ENCODE assay signal across 17 cellular contexts in the genomic region with DNA sequence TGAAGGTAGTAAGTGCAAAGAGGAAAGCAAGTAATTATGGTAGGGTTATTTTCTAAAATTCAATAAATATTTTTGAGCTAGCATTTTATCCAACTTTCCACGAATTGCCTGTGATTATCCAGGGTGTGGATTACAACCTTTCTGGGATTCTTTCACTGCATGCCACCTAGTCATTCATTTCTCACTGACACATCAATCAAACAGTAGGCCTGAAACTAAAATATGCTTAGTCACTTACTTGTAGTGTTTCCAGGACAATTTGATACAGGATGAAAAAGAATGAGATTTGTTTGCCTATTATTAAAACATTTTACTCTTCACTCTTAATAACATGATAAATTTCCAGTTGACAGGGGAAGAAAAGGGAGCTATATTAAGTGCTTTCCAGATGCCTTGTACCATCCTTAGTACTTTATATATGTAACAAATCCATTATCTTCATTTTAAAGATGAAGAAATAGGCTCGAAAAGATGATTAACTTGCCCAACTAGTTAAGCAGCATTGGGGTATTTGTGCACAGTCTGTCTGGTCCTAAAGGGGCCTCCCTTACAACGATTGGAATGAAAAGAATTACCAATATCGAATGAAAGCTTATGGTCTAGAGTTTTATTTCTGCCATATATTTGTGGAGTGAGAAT.
DNase-seq lines count a peak whose midpoint lies in the region; ATAC-seq and TF ChIP-seq lines count a peak whose summit lies in the region.
"Had no signal": no experiment of that assay in that cellular context is flagged by ENCODE, and none has a peak within 500 bp of the region (broad histone marks: within the 10 kb centered on the region; RNA-seq: fewer than 3 reads in every experiment).

No MANE protein-coding gene starts in this region.

- ATAC-seq in HG03460 (IDR thresholded peaks at IDR 0.05; ENCODE audit: unreplicated experiment) (no peak), GM21717 (IDR thresholded peaks at IDR 0.05; ENCODE audit: unreplicated experiment) (no peak)
- ATAC-seq: activated naive CD4-positive, alpha-beta T cell treated with anti-CD3 and anti-CD28 coated beads, Interleukin-2, amount 50 U/mL, for 72 hours; stimulated activated naive CD8-positive, alpha-beta T cell treated with anti-CD3 and anti-CD28 coated beads, Interleukin-15, amount 100 ng/mL, for 72 hours had no signal

- H3K4me3 ChIP-seq in Caco-2 (ENCODE audit: low read depth, low read length), result no peak overlapping the region
- H3K4me3 ChIP-seq in HUES6 (ENCODE audit: low read depth, low read length), result no peak overlapping the region
- no peak overlapping the region; a peak in 1 of 4 replicates for H3K4me3 ChIP-seq in SK-N-SH (ENCODE audit: low read depth in 2 of 2, low read length in 1 of 2)
- H3K4me3 ChIP-seq: left ventricle myocardium inferior had no signal

- peaks cover 19% of the 10 kb centered on the region for H3K4me1 Mint-ChIP-seq in Caco-2 (ENCODE audit: low read depth, unreplicated experiment)
- H3K4me1 Mint-ChIP-seq: stimulated activated naive CD8-positive, alpha-beta T cell treated with anti-CD3 and anti-CD28 coated beads, Interleukin-15, amount 100 ng/mL, for 72 hours had no signal

- peak overlapping the region; percentile 56 for H3K27ac Mint-ChIP-seq in Caco-2 (ENCODE audit: unreplicated experiment)

- POLR2A ChIA-PET in Caco-2 (lab: Charles Lee), result no interaction called here
- POLR2A ChIA-PET in SK-N-SH (lab: Yijun Ruan, JAX), result no interaction called here

- peak in 1 of 2 experiments; percentile 26 for DNase-seq in Caco-2
- no peak for DNase-seq in SK-N-SH
- peak; percentile 67 for DNase-seq in kidney glomerular epithelial cell (lab: John Stamatoyannopoulos, UW)
- no peak for DNase-seq in NCI-H2029 (lab: John Stamatoyannopoulos, UW)
- DNase-seq in stimulated activated CD4-positive, alpha-beta T cell treated with anti-CD3 and anti-CD28 coated beads, Interleukin-4, amount 100 ng/mL, for 1 hour, result no peak
- DNase-seq: activated CD4-positive, alpha-beta T cell treated with anti-CD3 and anti-CD28 coated beads for 4 hours; activated T-cell treated with anti-CD3 and anti-CD28 coated beads for 4 hours; AML-193; left ventricle myocardium inferior; NCI-H2029 treated with DMSO at 0.1 percent for 48 hours; stimulated activated CD4-positive, alpha-beta T cell treated with anti-CD3 and anti-CD28 coated beads, Interleukin-12 subunit alpha, Interleukin-12 subunit beta, amount 100 ng/mL, for 4 hours; stimulated activated naive CD8-positive, alpha-beta T cell treated with anti-CD3 and anti-CD28 coated beads, Interleukin-15, amount 100 ng/mL, for 72 hours had no signal

- H3K27me3 Mint-ChIP-seq in Caco-2 (ENCODE audit: insufficient read depth, unreplicated experiment), result no peaks in the 10 kb centered on the region
- H3K27me3 Mint-ChIP-seq: progenitor cell of endocrine pancreas; stimulated activated naive CD8-positive, alpha-beta T cell treated with anti-CD3 and anti-CD28 coated beads, Interleukin-15, amount 100 ng/mL, for 72 hours had no signal

- H3K9me2 ChIP-seq in SK-N-SH, result no peaks in the 10 kb centered on the region

- no peaks in the 10 kb centered on the region for H3K36me3 Mint-ChIP-seq in Caco-2 (ENCODE audit: insufficient read depth, unreplicated experiment)
- H3K36me3 Mint-ChIP-seq: activated naive CD4-positive, alpha-beta T cell treated with anti-CD3 and anti-CD28 coated beads, Interleukin-2, amount 50 U/mL, for 72 hours had no signal

- no peak overlapping the region for H2AFZ ChIP-seq in SK-N-SH (ENCODE audit: low read depth)

- H3K79me2 ChIP-seq in SK-N-SH (ENCODE audit: insufficient read depth), result no peaks in the 10 kb centered on the region

- H3F3A ChIP-seq in SK-N-SH (replicated peaks; ENCODE audit: insufficient read depth), result peaks cover 17% of the 10 kb centered on the region

- TF ChIP-seq RAD21 in SK-N-SH (IDR thresholded peaks at IDR 0.05; ENCODE audit: low read length), result no peak

- peak overlapping the region; percentile 37; the same call in 1 of the 2 replicates for H3K4me2 ChIP-seq in SK-N-SH

- H3K4me3 Mint-ChIP-seq in Caco-2 (ENCODE audit: unreplicated experiment), result no peak overlapping the region
- H3K4me3 Mint-ChIP-seq: stimulated activated naive CD8-positive, alpha-beta T cell treated with anti-CD3 and anti-CD28 coated beads, Interleukin-15, amount 100 ng/mL, for 72 hours had no signal

- TF ChIP-seq EP300 in SK-N-SH (IDR thresholded peaks at IDR 0.05; ENCODE audit: borderline replicate concordance in 1 of 2, low read depth in 1 of 2, low read length in 1 of 2), result no peak; a peak in 1 of 4 replicates

- peak overlapping the region; percentile 43; the same call in 1 of the 2 replicates for H3K27ac ChIP-seq in HUES6 (ENCODE audit: low read depth, low read length)
- H3K27ac ChIP-seq in SK-N-SH (ENCODE audit: low read depth in 2 of 2, low read length in 1 of 2), result peak overlapping the region; percentile 22 to 47
- H3K27ac ChIP-seq: left ventricle myocardium inferior had no signal

- BruUV-seq in Caco-2 (replicated peaks; lab: Mats Ljungman, UMichigan), result no TSS peak

- intact Hi-C loops in Caco-2 (cut with micrococcal nuclease; ENCODE audit: unreplicated experiment), result loop anchor here (1.0 kb wide), 1 partner anchor 70 kb away; a partner anchor contains a TSS

- H3K36me3 ChIP-seq in Caco-2 (ENCODE audit: control insufficient read depth, insufficient read depth, low read length) (no peaks in the 10 kb centered on the region), HUES6 (ENCODE audit: control insufficient read depth, insufficient read depth, low read length) (no peaks in the 10 kb centered on the region; the same call in 1 of the 2 replicates), SK-N-SH (replicated peaks in 1 of 2; ENCODE audit: control insufficient read depth in 1 of 2, insufficient read depth in 2 of 2, low read length in 1 of 2) (peaks cover 14 to 16% of the 10 kb centered on the region in 2 experiments)

- CTCF ChIA-PET in Caco-2 (lab: Charles Lee), result no interaction called here
- CTCF ChIA-PET in SK-N-SH (lab: Yijun Ruan, JAX), result interaction anchor here (1.0 to 2.2 kb wide), 2 partner anchors 9 to 26 kb away, joined by 3 to 9 read pairs; no protein-coding TSS in a partner anchor

- 79% methylated on average over 4 of the region's 4 CpGs for WGBS in SK-N-SH (ENCODE audit: low lambda C conversion rate)

- H3K9ac ChIP-seq in HUES6 (ENCODE audit: low read length) (no peak overlapping the region), SK-N-SH (peak overlapping the region; percentile 3; the same call in 1 of the 2 replicates)

- no peak for TF ChIP-seq CTCF in Caco-2 (IDR thresholded peaks at IDR 0.05; ENCODE audit: insufficient read depth in 1 of 2, low read depth in 1 of 2, low read length in 1 of 2, severe bottlenecking in 1 of 2, unreplicated experiment in 1 of 2)
- no peak for TF ChIP-seq CTCF in SK-N-SH (IDR thresholded peaks at IDR 0.05)

- H3K4me1 ChIP-seq in Caco-2, result peaks cover 52% of the 10 kb centered on the region
- peaks cover 40% of the 10 kb centered on the region for H3K4me1 ChIP-seq in HUES6 (ENCODE audit: control insufficient read depth, insufficient read depth, low read length)
- peaks cover 0 to 37% of the 10 kb centered on the region in 2 experiments; a peak in 3 of 4 replicates for H3K4me1 ChIP-seq in SK-N-SH (ENCODE audit: control insufficient read depth in 1 of 2, insufficient read depth in 2 of 2, low read depth in 1 of 2, low read length in 1 of 2)
- H3K4me1 ChIP-seq: left ventricle myocardium inferior had no signal

- no peaks in the 10 kb centered on the region for H3K9me3 Mint-ChIP-seq in Caco-2 (ENCODE audit: unreplicated experiment)
- H3K9me3 Mint-ChIP-seq: activated naive CD4-positive, alpha-beta T cell treated with anti-CD3 and anti-CD28 coated beads, Interleukin-2, amount 50 U/mL, for 72 hours; stimulated activated naive CD8-positive, alpha-beta T cell treated with anti-CD3 and anti-CD28 coated beads, Interleukin-15, amount 100 ng/mL, for 72 hours had no signal

- H3K27me3 ChIP-seq in Caco-2 (replicated peaks; ENCODE audit: control insufficient read depth, insufficient read depth, low read length), result no peaks in the 10 kb centered on the region
- H3K27me3 ChIP-seq in HUES6 (ENCODE audit: control insufficient read depth, insufficient read depth, low read length), result no peaks in the 10 kb centered on the region
- H3K27me3 ChIP-seq in SK-N-SH (ENCODE audit: insufficient read depth), result no peaks in the 10 kb centered on the region

- H3K9me3 ChIP-seq in Caco-2, result no peaks in the 10 kb centered on the region
- H3K9me3 ChIP-seq in HUES6 (ENCODE audit: control insufficient read depth, insufficient read depth, low read depth, low read length), result no peaks in the 10 kb centered on the region
- no peaks in the 10 kb centered on the region for H3K9me3 ChIP-seq in SK-N-SH
- H3K9me3 ChIP-seq: left ventricle myocardium inferior had no signal

- H4K20me1 ChIP-seq in SK-N-SH (ENCODE audit: insufficient read depth), result no peaks in the 10 kb centered on the region

TF ChIP-seq in SK-N-SH, 30 proteins besides CTCF, POLR2A, EP300 and RAD21:
- peak; percentile 1; the same call in 1 of the 2 replicates for TF ChIP-seq FOSL2 (IDR thresholded peaks at IDR 0.05; ENCODE audit: borderline replicate concordance, low read depth)
- peak; percentile 16; the same call in 1 of the 2 replicates for TF ChIP-seq JUND (IDR thresholded peaks at IDR 0.05)
- TF ChIP-seq, protein P1, sequence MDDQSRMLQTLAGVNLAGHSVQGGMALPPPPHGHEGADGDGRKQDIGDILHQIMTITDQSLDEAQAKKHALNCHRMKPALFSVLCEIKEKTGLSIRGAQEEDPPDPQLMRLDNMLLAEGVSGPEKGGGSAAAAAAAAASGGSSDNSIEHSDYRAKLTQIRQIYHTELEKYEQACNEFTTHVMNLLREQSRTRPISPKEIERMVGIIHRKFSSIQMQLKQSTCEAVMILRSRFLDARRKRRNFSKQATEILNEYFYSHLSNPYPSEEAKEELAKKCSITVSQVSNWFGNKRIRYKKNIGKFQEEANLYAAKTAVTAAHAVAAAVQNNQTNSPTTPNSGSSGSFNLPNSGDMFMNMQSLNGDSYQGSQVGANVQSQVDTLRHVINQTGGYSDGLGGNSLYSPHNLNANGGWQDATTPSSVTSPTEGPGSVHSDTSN (IDR thresholded peaks at IDR 0.05), result peak; percentile 82
- TF ChIP-seq, protein P2, sequence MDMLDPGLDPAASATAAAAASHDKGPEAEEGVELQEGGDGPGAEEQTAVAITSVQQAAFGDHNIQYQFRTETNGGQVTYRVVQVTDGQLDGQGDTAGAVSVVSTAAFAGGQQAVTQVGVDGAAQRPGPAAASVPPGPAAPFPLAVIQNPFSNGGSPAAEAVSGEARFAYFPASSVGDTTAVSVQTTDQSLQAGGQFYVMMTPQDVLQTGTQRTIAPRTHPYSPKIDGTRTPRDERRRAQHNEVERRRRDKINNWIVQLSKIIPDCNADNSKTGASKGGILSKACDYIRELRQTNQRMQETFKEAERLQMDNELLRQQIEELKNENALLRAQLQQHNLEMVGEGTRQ (IDR thresholded peaks at IDR 0.05; ENCODE audit: borderline replicate concordance, low read depth, low read length), result no peak
